In the genomic region with DNA sequence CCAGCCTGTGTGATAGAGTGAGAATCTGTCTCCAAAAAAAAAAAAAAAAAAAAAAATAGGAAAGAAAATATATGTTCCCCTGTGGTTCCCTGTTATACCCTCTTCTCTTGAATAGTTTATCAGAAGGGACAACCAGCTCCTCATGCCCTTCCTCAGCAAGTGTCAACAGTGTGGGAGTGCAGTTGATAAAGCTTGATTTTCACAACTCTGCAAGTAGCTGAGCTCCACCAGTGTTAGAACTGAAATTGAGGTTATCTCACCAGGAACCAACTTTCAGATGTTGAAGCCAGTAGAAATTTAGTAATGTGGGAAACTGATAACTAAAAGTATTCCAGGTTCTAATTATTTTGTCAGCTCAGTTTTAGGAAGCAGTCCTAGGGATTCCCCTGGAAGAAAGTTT, we compare ENCODE assay signal across 16 cellular contexts. TPM values are rescaled to one million over a fixed set of nuclear protein-coding genes. Genes with fewer than 3 reads are reported as not detected.
DNase-seq lines count a peak whose midpoint lies in the region; ATAC-seq, FAIRE-seq and TF ChIP-seq lines count a peak whose summit lies in the region.
"Had no signal": no experiment of that assay in that cellular context is flagged by ENCODE, and none has a peak within 500 bp of the region (broad histone marks: within the 10 kb centered on the region; RNA-seq: fewer than 3 reads in every experiment).

No MANE protein-coding gene starts in this region.

- intact Hi-C loops in sigmoid colon (cut with DNase I): no loop called here

- no peak for TF ChIP-seq POLR2A in sigmoid colon (IDR thresholded peaks at IDR 0.05)

- no peak for ATAC-seq in HG03378 (IDR thresholded peaks at IDR 0.05; ENCODE audit: unreplicated experiment)
- ATAC-seq: PC-3 had no signal

- H3K27me3 Mint-ChIP-seq in endodermal cell (ENCODE audit: insufficient read depth) (no peaks in the 10 kb centered on the region), nephron progenitor cell (ENCODE audit: low read depth, poor library complexity) (no peaks in the 10 kb centered on the region)
- peaks cover 4 to 18% of the 10 kb centered on the region in 2 donors for H3K27me3 Mint-ChIP-seq in CD8-positive, alpha-beta memory T cell

- POLR2A ChIA-PET in CD8-positive, alpha-beta memory T cell (lab: Charles Lee): no interaction called here

- H3K9me3 Mint-ChIP-seq in endodermal cell (peaks cover 8% of the 10 kb centered on the region), nephron progenitor cell (no peaks in the 10 kb centered on the region)
- peaks cover 0 to 3% (median 0%) of the 10 kb centered on the region in 5 donors for H3K9me3 Mint-ChIP-seq in CD8-positive, alpha-beta memory T cell
- H3K9me3 Mint-ChIP-seq: HFFc6 had no signal

- H3K9ac ChIP-seq in endodermal cell (ENCODE audit: extremely low read depth, low read length, poor library complexity, severe bottlenecking): no peak overlapping the region

- H3K4me1 ChIP-seq in endodermal cell (ENCODE audit: control insufficient read depth, insufficient read depth, low read length) (peaks cover 8% of the 10 kb centered on the region), sigmoid colon (no peaks in the 10 kb centered on the region)
- H3K4me1 ChIP-seq in CD8-positive, alpha-beta memory T cell (ENCODE audit: insufficient read depth, low read length): no peaks in the 10 kb centered on the region
- H3K4me1 ChIP-seq: SJCRH30 had no signal

- DNase-seq in GM18507 (ENCODE audit: extremely low spot score, insufficient read length, low read depth) (no peak), OCI-M1 (lab: John Stamatoyannopoulos, UW) (peak; percentile 75), endodermal cell (no peak), nephron progenitor cell (no peak), sigmoid colon (no peak), H4 (ENCODE audit: low spot score) (no peak)
- DNase-seq in CD8-positive, alpha-beta memory T cell: no peak
- DNase-seq: CD4-positive, alpha-beta memory T cell; DMS79 treated with DMSO at 0.1 percent for 48 hours; HFFc6; MV-4-11; NCI-H1417 treated with DMSO at 0.1 percent for 48 hours; NCI-H446; PC-3; SJCRH30 had no signal

- TF ChIP-seq CTCF in endodermal cell (conservative IDR thresholded peaks at IDR 0.05) (no peak), nephron progenitor cell (IDR thresholded peaks at IDR 0.05) (no peak), sigmoid colon (IDR thresholded peaks at IDR 0.05) (no peak)

- H3K36me3 ChIP-seq in endodermal cell (ENCODE audit: control insufficient read depth, insufficient read depth, low read length) (no peaks in the 10 kb centered on the region), sigmoid colon (no peaks in the 10 kb centered on the region)
- H3K36me3 ChIP-seq in CD8-positive, alpha-beta memory T cell (ENCODE audit: insufficient read depth, low read length): no peaks in the 10 kb centered on the region
- H3K36me3 ChIP-seq: SJCRH30 had no signal

- peaks cover 20% of the 10 kb centered on the region for H3K9me3 ChIP-seq in endodermal cell (ENCODE audit: control insufficient read depth, low read length)
- no peaks in the 10 kb centered on the region for H3K9me3 ChIP-seq in sigmoid colon
- no peaks in the 10 kb centered on the region for H3K9me3 ChIP-seq in CD8-positive, alpha-beta memory T cell (ENCODE audit: low read length)
- H3K9me3 ChIP-seq: SJCRH30 had no signal

- H3K4me3 ChIP-seq in endodermal cell (ENCODE audit: low read length) (peak overlapping the region; percentile 46), sigmoid colon (no peak overlapping the region)
- H3K4me3 ChIP-seq in CD8-positive, alpha-beta memory T cell (ENCODE audit: low read length): no peak overlapping the region
- H3K4me3 ChIP-seq: SJCRH30 had no signal

- H3K27me3 ChIP-seq in endodermal cell (ENCODE audit: control insufficient read depth, insufficient read depth, low read length, poor library complexity, severe bottlenecking) (no peaks in the 10 kb centered on the region), sigmoid colon (no peaks in the 10 kb centered on the region)
- no peaks in the 10 kb centered on the region for H3K27me3 ChIP-seq in CD8-positive, alpha-beta memory T cell (ENCODE audit: insufficient read depth, low read length, poor library complexity, severe bottlenecking)
- H3K27me3 ChIP-seq: SJCRH30 had no signal

- TF ChIP-seq EP300 in sigmoid colon (IDR thresholded peaks at IDR 0.05): no peak

- H3K27ac ChIP-seq in endodermal cell (ENCODE audit: low read depth, low read length): no peak overlapping the region
- no peak overlapping the region for H3K27ac ChIP-seq in sigmoid colon
- H3K27ac ChIP-seq in CD8-positive, alpha-beta memory T cell (ENCODE audit: low read depth, low read length): no peak overlapping the region
- H3K27ac ChIP-seq: SJCRH30 had no signal

- H3K27ac Mint-ChIP-seq in endodermal cell (peak overlapping the region; percentile 78), nephron progenitor cell (peak overlapping the region; percentile 70)
- no peak overlapping the region for H3K27ac Mint-ChIP-seq in CD8-positive, alpha-beta memory T cell
- H3K27ac Mint-ChIP-seq: CD4-positive, alpha-beta memory T cell; HFFc6 had no signal

- H3K4me1 Mint-ChIP-seq in endodermal cell: peaks cover 17% of the 10 kb centered on the region
- H3K4me1 Mint-ChIP-seq in nephron progenitor cell: peaks cover 20% of the 10 kb centered on the region
- H3K4me1 Mint-ChIP-seq in CD8-positive, alpha-beta memory T cell: no peaks in the 10 kb centered on the region
- H3K4me1 Mint-ChIP-seq: CD4-positive, alpha-beta memory T cell had no signal

- CTCF ChIA-PET in CD8-positive, alpha-beta memory T cell (lab: Charles Lee): no interaction called here

- H3K4me3 Mint-ChIP-seq in endodermal cell (peak overlapping the region; percentile 10), nephron progenitor cell (no peak overlapping the region)
- no peak overlapping the region for H3K4me3 Mint-ChIP-seq in CD8-positive, alpha-beta memory T cell
- H3K4me3 Mint-ChIP-seq: CD4-positive, alpha-beta memory T cell; HFFc6 had no signal

- FAIRE-seq in GM18507 (lab: Jason Lieb, UNC): peak; percentile 31

- H3K36me3 Mint-ChIP-seq in endodermal cell (ENCODE audit: low read depth) (peaks cover 15% of the 10 kb centered on the region), nephron progenitor cell (ENCODE audit: low read depth) (peaks cover 33% of the 10 kb centered on the region)
- H3K36me3 Mint-ChIP-seq in CD8-positive, alpha-beta memory T cell: no peaks in the 10 kb centered on the region
- H3K36me3 Mint-ChIP-seq: CD4-positive, alpha-beta memory T cell had no signal

RNA-seq across cellular contexts. Expression of a gene that starts 25.1 kb away (rescaled TPM):
- total RNA-seq in endodermal cell (10 to 100 TPM; 70.5 to 75.3 TPM), sigmoid colon (10 to 100 TPM; 52.0 to 62.9 (median 55.9) TPM)
- polyA plus RNA-seq in endodermal cell (2013, experiment 1 of 2): 43.2 TPM
- 35.7 TPM for polyA plus RNA-seq in endodermal cell (2013, experiment 2 of 2)
- polyA plus RNA-seq in sigmoid colon: 100 to 1,000 TPM in 1 of 3 donors, 10 to 100 TPM in 2; 56.1 to 104 (median 64.3) TPM
- 17.1 and 20.4 TPM in 2 replicates for total RNA-seq in H4 (2014; rRNA removed; shearing (Covaris generic))
- 1 to 10 TPM; 3.0 to 4.1 TPM for total RNA-seq in CD8-positive, alpha-beta memory T cell
- 1.4 TPM for polyA plus RNA-seq in CD8-positive, alpha-beta memory T cell

Comparison
In these comparisons a context has a peak if more than half of its experiments do, and no peak if none do; other contexts are left out.
1. H3K27ac Mint-ChIP-seq: peak in endodermal cell (single experiment) and nephron progenitor cell (single experiment); none in CD8-positive, alpha-beta memory T cell (0 of 8).